8 cellular contexts compared by ENCODE assay signal in genomic region chr10:97321032-97321806, GRCh38. TPM values are rescaled to one million over a fixed set of nuclear protein-coding genes. Genes with fewer than 3 reads are reported as not detected.
A peak's percentile ranks its signal among the peaks of the same experiment; 100 is the strongest.
DNase-seq lines count a peak whose midpoint lies in the region; ATAC-seq and TF ChIP-seq lines count a peak whose summit lies in the region.

No MANE protein-coding gene starts in this region.

- H3K9ac ChIP-seq in mammary epithelial cell (ENCODE audit: insufficient read depth, low read length): no peak overlapping the region

- H3K9me3 ChIP-seq in mammary epithelial cell (replicated peaks; ENCODE audit: insufficient read depth, low read length) (no peaks in the 10 kb centered on the region), left ventricle myocardium inferior (replicated peaks) (no peaks in the 10 kb centered on the region)

- in situ Hi-C loops in mammary epithelial cell (cut with MboI; ENCODE audit: low sequenced_read_pairs in 2 of 2): no loop called here

- TF ChIP-seq CTCF in MCF 10A (IDR thresholded peaks at IDR 0.05; ENCODE audit: unreplicated experiment) (no peak), mammary epithelial cell (conservative IDR thresholded peaks at IDR 0.05 in 1 of 2, IDR thresholded peaks at IDR 0.05 in 1 of 2; ENCODE audit: extremely low read depth in 1 of 2, insufficient read depth in 1 of 2, low read depth in 1 of 2, low read length in 2 of 2) (no peak), left ventricle myocardium inferior (IDR thresholded peaks at IDR 0.05; ENCODE audit: borderline replicate concordance) (no peak)

- POLR2A ChIA-PET in MCF 10A (lab: Yijun Ruan, JAX): interaction anchor here (1.1 to 3.1 kb wide), 2 partner anchors 13 to 83 kb away, joined by 4 to 28 read pairs; partner anchors contain the start of gene FRAT2

- no peak overlapping the region for H3K27ac Mint-ChIP-seq in MCF 10A (ENCODE audit: low read depth, unreplicated experiment)
- peak overlapping the region; percentile 64 for H3K27ac Mint-ChIP-seq in activated CD8-positive, alpha-beta memory T cell treated with anti-CD3 and anti-CD28 coated beads, Interleukin-2, amount 10 ng/mL, durations not matched to agents 7 days and 5 days

- H3K36me3 ChIP-seq in mammary epithelial cell (ENCODE audit: insufficient read depth, low read length): no peaks in the 10 kb centered on the region
- no peaks in the 10 kb centered on the region for H3K36me3 ChIP-seq in left ventricle myocardium inferior

- no peak for DNase-seq in MCF 10A (ENCODE audit: unreplicated experiment)
- no peak for DNase-seq in mammary epithelial cell
- DNase-seq in activated CD8-positive, alpha-beta memory T cell treated with anti-CD3 and anti-CD28 coated beads, Interleukin-2, amount 10 ng/mL, durations not matched to agents 7 days and 5 days: no peak
- peak; percentile 55 for DNase-seq in left ventricle myocardium inferior
- DNase-seq in pons (ENCODE audit: low spot score): peak; percentile 83
- no peak for DNase-seq in glomerular visceral epithelial cell (ENCODE audit: extremely low spot score)

- BruUV-seq in MCF 10A (replicated peaks; lab: Mats Ljungman, UMichigan) (no TSS peak), mammary epithelial cell (replicated peaks; lab: Mats Ljungman, UMichigan) (no TSS peak)

- intact Hi-C loops in MCF 10A (cut with micrococcal nuclease) (no loop called here), mammary epithelial cell (cut with micrococcal nuclease) (no loop called here), left ventricle myocardium inferior (cut with micrococcal nuclease) (no loop called here)

- no peaks in the 10 kb centered on the region for H3K36me3 Mint-ChIP-seq in MCF 10A (ENCODE audit: insufficient read depth, unreplicated experiment)
- no peaks in the 10 kb centered on the region for H3K36me3 Mint-ChIP-seq in activated CD8-positive, alpha-beta memory T cell treated with anti-CD3 and anti-CD28 coated beads, Interleukin-2, amount 10 ng/mL, durations not matched to agents 7 days and 5 days

- no peaks in the 10 kb centered on the region for H3K27me3 Mint-ChIP-seq in MCF 10A (ENCODE audit: insufficient read depth, unreplicated experiment)
- no peaks in the 10 kb centered on the region for H3K27me3 Mint-ChIP-seq in activated CD8-positive, alpha-beta memory T cell treated with anti-CD3 and anti-CD28 coated beads, Interleukin-2, amount 10 ng/mL, durations not matched to agents 7 days and 5 days

- no peak overlapping the region for H3K27ac ChIP-seq in mammary epithelial cell (ENCODE audit: insufficient read depth, low read depth, low read length)
- H3K27ac ChIP-seq in left ventricle myocardium inferior (replicated peaks): peak overlapping the region; percentile 99

- no peaks in the 10 kb centered on the region for H3K79me2 ChIP-seq in mammary epithelial cell (ENCODE audit: insufficient read depth, low read length)

- CTCF ChIA-PET in MCF 10A (lab: Yijun Ruan, JAX): interaction anchor here (0.8 to 2.1 kb wide), 4 partner anchors 10 to 43 kb away, joined by 3 to 10 read pairs (median 3); no protein-coding TSS in a partner anchor
- CTCF ChIA-PET in mammary epithelial cell (lab: Charles Lee; ENCODE audit: low non-redundant PET): no interaction called here
- CTCF ChIA-PET in activated CD8-positive, alpha-beta memory T cell treated with anti-CD3 and anti-CD28 coated beads, Interleukin-2, amount 10 ng/mL, durations not matched to agents 7 days and 5 days (lab: Charles Lee): interaction anchor here (2.0 kb wide), 1 partner anchor 12 kb away, joined by 9 read pairs; no protein-coding TSS in a partner anchor

- H3K27me3 ChIP-seq in mammary epithelial cell (ENCODE audit: insufficient read depth, low read length): no peaks in the 10 kb centered on the region
- H3K27me3 ChIP-seq in left ventricle myocardium inferior (ENCODE audit: low read depth): no peaks in the 10 kb centered on the region

- no peak overlapping the region for H2AFZ ChIP-seq in mammary epithelial cell (ENCODE audit: low read depth, low read length)

- peak overlapping the region; percentile 10 for H3K4me3 Mint-ChIP-seq in MCF 10A (ENCODE audit: unreplicated experiment)
- H3K4me3 Mint-ChIP-seq in activated CD8-positive, alpha-beta memory T cell treated with anti-CD3 and anti-CD28 coated beads, Interleukin-2, amount 10 ng/mL, durations not matched to agents 7 days and 5 days: peak overlapping the region; percentile 82

- peaks cover 13% of the 10 kb centered on the region for H3K4me1 ChIP-seq in mammary epithelial cell (ENCODE audit: insufficient read depth, low read length)
- peaks cover 39% of the 10 kb centered on the region for H3K4me1 ChIP-seq in left ventricle myocardium inferior

- WGBS in mammary epithelial cell (ENCODE audit: low coverage, missing lambda C conversion rate): 92% methylated on average over 14 of the region's 38 CpGs

- no peak for ATAC-seq in activated CD8-positive, alpha-beta memory T cell treated with anti-CD3 and anti-CD28 coated beads, Interleukin-2, amount 10 ng/mL, durations not matched to agents 7 days and 5 days
- ATAC-seq in GM21360 (IDR thresholded peaks at IDR 0.05; ENCODE audit: unreplicated experiment) (no peak), HG03039 (IDR thresholded peaks at IDR 0.05; ENCODE audit: unreplicated experiment) (no peak)

- peaks cover 8% of the 10 kb centered on the region for H3K4me1 Mint-ChIP-seq in MCF 10A (ENCODE audit: insufficient read depth, unreplicated experiment)
- peaks cover 24% of the 10 kb centered on the region for H3K4me1 Mint-ChIP-seq in activated CD8-positive, alpha-beta memory T cell treated with anti-CD3 and anti-CD28 coated beads, Interleukin-2, amount 10 ng/mL, durations not matched to agents 7 days and 5 days

- H3K4me2 ChIP-seq in mammary epithelial cell (ENCODE audit: insufficient read depth, low read depth, low read length): no peak overlapping the region

- no peaks in the 10 kb centered on the region for H4K20me1 ChIP-seq in mammary epithelial cell (ENCODE audit: insufficient read depth, low read length)

- no peak overlapping the region for H3K4me3 ChIP-seq in mammary epithelial cell (replicated peaks in 1 of 3; ENCODE audit: insufficient read depth in 1 of 3, low read depth in 2 of 3, low read length in 3 of 3)
- H3K4me3 ChIP-seq in left ventricle myocardium inferior: peak overlapping the region; percentile 92

- H3K9me3 Mint-ChIP-seq in MCF 10A (ENCODE audit: unreplicated experiment): no peaks in the 10 kb centered on the region
- no peaks in the 10 kb centered on the region for H3K9me3 Mint-ChIP-seq in activated CD8-positive, alpha-beta memory T cell treated with anti-CD3 and anti-CD28 coated beads, Interleukin-2, amount 10 ng/mL, durations not matched to agents 7 days and 5 days (ENCODE audit: low read depth)

- dilution Hi-C loops in mammary epithelial cell (cut with HindIII; ENCODE audit: low sequenced_read_pairs): no loop called here

RNA-seq across cellular contexts. Expression of gene FRAT1, which starts 2.1 kb away (rescaled TPM):
- total RNA-seq in MCF 10A (2022) (1.9 and 2.1 TPM in 2 replicates), mammary epithelial cell (1 to 10 TPM; 1.5 to 2.4 TPM), left ventricle myocardium inferior (4.2 TPM)
- polyA plus RNA-seq in mammary epithelial cell: 0.58 TPM
- polyA minus RNA-seq in mammary epithelial cell: not detected
- total RNA-seq in activated CD8-positive, alpha-beta memory T cell treated with anti-CD3 and anti-CD28 coated beads, Interleukin-2, amount 10 ng/mL, durations not matched to agents 7 days and 5 days: 1 to 10 TPM; 5.5 to 5.7 TPM

RNA-seq across cellular contexts. Expression of gene FRAT2, which starts 13.3 kb away (rescaled TPM):
- total RNA-seq in MCF 10A (2022) (9.0 and 11.4 TPM in 2 replicates), mammary epithelial cell (1 to 10 TPM; 5.0 to 5.3 TPM), left ventricle myocardium inferior (5.9 TPM)
- 4.0 TPM for polyA plus RNA-seq in mammary epithelial cell
- 11.9 TPM for polyA minus RNA-seq in mammary epithelial cell
- total RNA-seq in activated CD8-positive, alpha-beta memory T cell treated with anti-CD3 and anti-CD28 coated beads, Interleukin-2, amount 10 ng/mL, durations not matched to agents 7 days and 5 days: 10 to 100 TPM; 11.4 to 14.4 TPM

RNA-seq across cellular contexts. Expression of gene ARHGAP19, which starts 28.8 kb away (rescaled TPM):
- total RNA-seq in MCF 10A (2022) (10.6 and 11.7 TPM in 2 replicates), mammary epithelial cell (10 to 100 TPM; 10.8 to 20.5 TPM), left ventricle myocardium inferior (4.2 TPM)
- polyA plus RNA-seq in mammary epithelial cell: 7.4 TPM
- polyA minus RNA-seq in mammary epithelial cell: 11.0 TPM
- 10 to 100 TPM; 48.3 to 50.4 TPM for total RNA-seq in activated CD8-positive, alpha-beta memory T cell treated with anti-CD3 and anti-CD28 coated beads, Interleukin-2, amount 10 ng/mL, durations not matched to agents 7 days and 5 days

Comparison
In these comparisons a context has a peak if more than half of its experiments do, and no peak if none do; other contexts are left out.
1. DNase-seq: peak in left ventricle myocardium inferior (single experiment) and pons (single experiment); none in MCF 10A (single experiment), mammary epithelial cell (single experiment), activated CD8-positive, alpha-beta memory T cell treated with anti-CD3 and anti-CD28 coated beads, Interleukin-2, amount 10 ng/mL, durations not matched to agents 7 days and 5 days (single experiment) and glomerular visceral epithelial cell (single experiment).